20 cellular contexts compared by ENCODE assay signal in genomic region chr21:45873418-45873817, GRCh38.
DNase-seq lines count a peak whose midpoint lies in the region; ATAC-seq and TF ChIP-seq lines count a peak whose summit lies in the region.
"Had no signal": no experiment of that assay in that cellular context is flagged by ENCODE, and none has a peak within 500 bp of the region (broad histone marks: within the 10 kb centered on the region; RNA-seq: fewer than 3 reads in every experiment).

No MANE protein-coding gene starts in this region.

- no peak for TF ChIP-seq CTCF in left ventricle myocardium inferior (IDR thresholded peaks at IDR 0.05; ENCODE audit: borderline replicate concordance)

- ATAC-seq in HG02852 (IDR thresholded peaks at IDR 0.05; ENCODE audit: unreplicated experiment) = no peak
- ATAC-seq: CD8-positive, alpha-beta T cell; K562 had no signal

- no peak overlapping the region for H3K27ac ChIP-seq in left ventricle myocardium inferior (replicated peaks)
- H3K27ac ChIP-seq: 22Rv1, Peyer's patch had no signal

- DNase-seq in NCI-H345 (lab: John Stamatoyannopoulos, UW) (peak; percentile 29), NCI-H345 treated with DMSO at 0.1 percent for 48 hours (lab: John Stamatoyannopoulos, UW; ENCODE audit: unreplicated experiment) (no peak), NCI-H1092 (lab: John Stamatoyannopoulos, UW) (peak; percentile 43), NCI-H69 (lab: John Stamatoyannopoulos, UW) (peak; percentile 65), retina (peak; percentile 5), left ventricle myocardium inferior (no peak), islet precursor cell (no peak)
- DNase-seq: CD8-positive, alpha-beta T cell; DMS153; HFFc6; NCI-H1105; NCI-H1930; NCI-H2227 treated with DMSO at 0.1 percent for 48 hours; NCI-H774; SHP77; SW 1271 had no signal

- no peaks in the 10 kb centered on the region for H3K9me3 ChIP-seq in left ventricle myocardium inferior (replicated peaks)
- H3K9me3 ChIP-seq: Peyer's patch had no signal

- H3K4me1 ChIP-seq in left ventricle myocardium inferior = peaks cover 6% of the 10 kb centered on the region
- H3K4me1 ChIP-seq: Peyer's patch had no signal

- H3K4me3 ChIP-seq in left ventricle myocardium inferior = no peak overlapping the region
- H3K4me3 ChIP-seq: K562, Peyer's patch had no signal

- H3K36me3 ChIP-seq in left ventricle myocardium inferior = no peaks in the 10 kb centered on the region
- H3K36me3 ChIP-seq: Peyer's patch had no signal

- H3K27me3 ChIP-seq in left ventricle myocardium inferior (ENCODE audit: low read depth) = peaks cover 66% of the 10 kb centered on the region
- H3K27me3 ChIP-seq: Peyer's patch had no signal

- intact Hi-C loops in left ventricle myocardium inferior (cut with micrococcal nuclease) = no loop called here

Comparison
In these comparisons a context has a peak if more than half of its experiments do, and no peak if none do; other contexts are left out.
1. DNase-seq: peak in NCI-H345 (single experiment), NCI-H1092 (single experiment), NCI-H69 (single experiment) and retina (single experiment); none in NCI-H345 treated with DMSO at 0.1 percent for 48 hours (single experiment), left ventricle myocardium inferior (single experiment) and islet precursor cell (single experiment).